8 cellular contexts compared by ENCODE assay signal in genomic region chr12:56103066-56103711, GRCh38. TPM values are rescaled to one million over a fixed set of nuclear protein-coding genes. Genes with fewer than 3 reads are reported as not detected.
DNase-seq lines count a peak whose midpoint lies in the region; ATAC-seq and TF ChIP-seq lines count a peak whose summit lies in the region.
"Had no signal": no experiment of that assay in that cellular context is flagged by ENCODE, and none has a peak within 500 bp of the region (broad histone marks: within the 10 kb centered on the region; RNA-seq: fewer than 3 reads in every experiment).

No MANE protein-coding gene starts in this region.

- no peak for ATAC-seq in HG03135 (IDR thresholded peaks at IDR 0.05; ENCODE audit: unreplicated experiment)

- H3K9me3 Mint-ChIP-seq in activated naive CD4-positive, alpha-beta T cell treated with anti-CD3 and anti-CD28 coated beads, Interleukin-2, amount 50 U/mL, for 24 hours = no peaks in the 10 kb centered on the region
- no peaks in the 10 kb centered on the region for H3K9me3 Mint-ChIP-seq in type B pancreatic cell

- H3K27ac Mint-ChIP-seq in activated naive CD4-positive, alpha-beta T cell treated with anti-CD3 and anti-CD28 coated beads, Interleukin-2, amount 50 U/mL, for 24 hours = peak overlapping the region; percentile 100
- peak overlapping the region; percentile 97 for H3K27ac Mint-ChIP-seq in type B pancreatic cell

- H3K36me3 Mint-ChIP-seq in activated naive CD4-positive, alpha-beta T cell treated with anti-CD3 and anti-CD28 coated beads, Interleukin-2, amount 50 U/mL, for 24 hours = peaks cover 21% of the 10 kb centered on the region
- peaks cover 11% of the 10 kb centered on the region for H3K36me3 Mint-ChIP-seq in type B pancreatic cell

- DNase-seq in activated naive CD4-positive, alpha-beta T cell (lab: John Stamatoyannopoulos, UW) = no peak
- DNase-seq in fibroblast of the aortic adventitia (ENCODE audit: low read depth) (no peak), type B pancreatic cell (ENCODE audit: extremely low spot score, unreplicated experiment) (no peak), COLO829 (ENCODE audit: low spot score) (no peak)
- DNase-seq: DMS53, NCI-H1092 had no signal

- peak overlapping the region; percentile 91 for H3K4me3 ChIP-seq in fibroblast of the aortic adventitia (ENCODE audit: low read depth, low read length)

- no peaks in the 10 kb centered on the region for H3K27me3 Mint-ChIP-seq in activated naive CD4-positive, alpha-beta T cell treated with anti-CD3 and anti-CD28 coated beads, Interleukin-2, amount 50 U/mL, for 24 hours
- H3K27me3 Mint-ChIP-seq in type B pancreatic cell = no peaks in the 10 kb centered on the region

- TF ChIP-seq CTCF in fibroblast of the aortic adventitia (IDR thresholded peaks at IDR 0.05; ENCODE audit: insufficient read depth, low read length) (no peak), type B pancreatic cell (conservative IDR thresholded peaks at IDR 0.05) (no peak)

- H3K4me1 Mint-ChIP-seq in activated naive CD4-positive, alpha-beta T cell treated with anti-CD3 and anti-CD28 coated beads, Interleukin-2, amount 50 U/mL, for 24 hours = peaks cover 58% of the 10 kb centered on the region
- H3K4me1 Mint-ChIP-seq in type B pancreatic cell (ENCODE audit: unreplicated experiment) = peaks cover 29% of the 10 kb centered on the region

- H3K4me3 Mint-ChIP-seq in activated naive CD4-positive, alpha-beta T cell treated with anti-CD3 and anti-CD28 coated beads, Interleukin-2, amount 50 U/mL, for 24 hours = peak overlapping the region; percentile 100
- H3K4me3 Mint-ChIP-seq in type B pancreatic cell = peak overlapping the region; percentile 99

RNA-seq across cellular contexts. Expression of gene PA2G4, which starts 1.2 kb away (rescaled TPM):
- total RNA-seq in fibroblast of the aortic adventitia (ENCODE audit: low replicate concordance) = 102 and 141 TPM in 2 replicates
- total RNA-seq in type B pancreatic cell (ENCODE audit: low replicate concordance) = 115 and 141 TPM in 2 replicates

RNA-seq across cellular contexts. Expression of gene RPL41, which starts 13.2 kb away (rescaled TPM):
- total RNA-seq in fibroblast of the aortic adventitia (ENCODE audit: low replicate concordance) (2,772 and 12,570 TPM in 2 replicates), type B pancreatic cell (ENCODE audit: low replicate concordance) (4,566 and 4,714 TPM in 2 replicates)

RNA-seq across cellular contexts. Expression of gene ZC3H10, which starts 14.9 kb away (rescaled TPM):
- total RNA-seq in fibroblast of the aortic adventitia (ENCODE audit: low replicate concordance) (5.9 and 7.3 TPM in 2 replicates), type B pancreatic cell (ENCODE audit: low replicate concordance) (11.6 and 12.1 TPM in 2 replicates)

RNA-seq across cellular contexts. Expression of gene ERBB3, which starts 23.2 kb away (rescaled TPM):
- total RNA-seq in fibroblast of the aortic adventitia (ENCODE audit: low replicate concordance) (1.2 and 1.5 TPM in 2 replicates), type B pancreatic cell (ENCODE audit: low replicate concordance) (76.5 and 176 TPM in 2 replicates)

RNA-seq across cellular contexts. Expression of gene ESYT1, which starts 24.9 kb away (rescaled TPM):
- total RNA-seq in fibroblast of the aortic adventitia (ENCODE audit: low replicate concordance) (207 and 267 TPM in 2 replicates), type B pancreatic cell (ENCODE audit: low replicate concordance) (81.4 and 96.3 TPM in 2 replicates)
